ENCODE assay signal across 8 cellular contexts in the genomic region with DNA sequence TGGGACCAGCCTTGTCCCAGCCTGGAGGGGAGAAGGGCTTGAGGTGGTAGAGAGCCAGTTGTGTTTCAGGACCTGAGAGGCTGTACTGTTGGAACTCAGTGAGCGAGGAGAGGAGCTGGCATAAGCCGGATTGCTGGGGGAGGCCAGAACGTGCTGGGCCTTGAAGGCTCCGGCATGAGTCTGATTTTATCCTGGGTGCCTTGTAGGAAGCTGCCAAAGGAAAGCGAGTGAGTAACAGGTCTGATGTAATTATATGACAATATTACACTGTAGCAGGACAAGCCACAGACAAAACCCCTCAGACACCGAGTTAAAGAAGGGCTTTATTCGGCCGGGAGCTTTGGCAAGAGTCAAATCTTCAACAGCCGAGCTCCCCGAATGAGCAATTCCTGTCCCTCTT. TPM values are rescaled to one million over a fixed set of nuclear protein-coding genes. Genes with fewer than 3 reads are reported as not detected.
DNase-seq lines count a peak whose midpoint lies in the region; ATAC-seq and TF ChIP-seq lines count a peak whose summit lies in the region.
"Had no signal": no experiment of that assay in that cellular context is flagged by ENCODE, and none has a peak within 500 bp of the region (broad histone marks: within the 10 kb centered on the region; RNA-seq: fewer than 3 reads in every experiment).

No MANE protein-coding gene starts in this region.

- H2BK12ac ChIP-seq in H9 (ENCODE audit: insufficient read length, low read depth, low read length) (peak overlapping the region; percentile 100), trophoblast cell (ENCODE audit: low read length) (peak overlapping the region; percentile 9)

- H3K56ac ChIP-seq in H9 (ENCODE audit: insufficient read length, low read depth, low read length), result no peak overlapping the region

- CTCF ChIA-PET in activated CD8-positive, alpha-beta T cell treated with anti-CD3 and anti-CD28 coated beads for 36 hours (lab: Charles Lee), result no interaction called here

- H3K4me1 ChIP-seq in H9 (ENCODE audit: insufficient read depth, low read length), result peaks cover 18% of the 10 kb centered on the region; the same call in 1 of the 2 replicates
- H3K4me1 ChIP-seq in trophoblast cell (ENCODE audit: control insufficient read depth in 1 of 2, insufficient read depth in 2 of 2, low read length in 2 of 2), result peaks cover 26 to 28% of the 10 kb centered on the region in 2 experiments
- H3K4me1 ChIP-seq in SJCRH30, result no peaks in the 10 kb centered on the region

- H4K8ac ChIP-seq in H9 (replicated peaks; ENCODE audit: insufficient read length, low read depth, low read length) (no peak overlapping the region), trophoblast cell (ENCODE audit: low read depth, low read length) (no peak overlapping the region)

- no peak overlapping the region for H4K12ac ChIP-seq in trophoblast cell (ENCODE audit: low read depth, low read length)

- H3K36me3 Mint-ChIP-seq in H9 (ENCODE audit: insufficient read depth in 1 of 3, low read depth in 3 of 3), result peaks cover 1 to 12% (median 8%) of the 10 kb centered on the region in 3 experiments; a peak in 6 of 7 replicates
- peaks cover 17% of the 10 kb centered on the region for H3K36me3 Mint-ChIP-seq in activated CD8-positive, alpha-beta T cell treated with anti-CD3 and anti-CD28 coated beads for 36 hours (ENCODE audit: low read depth)

- H3K23ac ChIP-seq in H9 (ENCODE audit: insufficient read length, low read depth, low read length) (no peak overlapping the region), trophoblast cell (ENCODE audit: low read length) (no peak overlapping the region)

- H3K9ac ChIP-seq in H9 (ENCODE audit: extremely low read depth, insufficient read length, low read length), result no peak overlapping the region
- no peak overlapping the region for H3K9ac ChIP-seq in trophoblast cell (ENCODE audit: low read length)

- H3K9me3 ChIP-seq in H9 (ENCODE audit: control insufficient read depth, low read depth, low read length) (no peaks in the 10 kb centered on the region), trophoblast cell (ENCODE audit: insufficient read depth, low read depth, low read length) (no peaks in the 10 kb centered on the region), SJCRH30 (replicated peaks) (0 out of 2 replicates have a peak, but pooled peaks cover under 1% of the 10 kb centered on the region)

- no peaks in the 10 kb centered on the region for H3K9me3 Mint-ChIP-seq in H9
- peaks cover 1% of the 10 kb centered on the region for H3K9me3 Mint-ChIP-seq in activated CD8-positive, alpha-beta T cell treated with anti-CD3 and anti-CD28 coated beads for 36 hours

- H2AFZ ChIP-seq in H9 (ENCODE audit: low read length), result no peak overlapping the region
- no peak overlapping the region for H2AFZ ChIP-seq in trophoblast cell (ENCODE audit: insufficient read depth, low read length, poor library complexity)

- H2BK15ac ChIP-seq in H9 (ENCODE audit: low read depth, low read length), result no peak overlapping the region

- no peak overlapping the region for H4K5ac ChIP-seq in H9 (ENCODE audit: insufficient read length, low read depth, low read length)

- H3K4ac ChIP-seq in H9 (ENCODE audit: low read depth, low read length) (no peak overlapping the region), trophoblast cell (ENCODE audit: low read depth, low read length) (peak overlapping the region; percentile 16)

- H2BK120ac ChIP-seq in H9 (ENCODE audit: low read depth, low read length, poor library complexity, severe bottlenecking) (no peak overlapping the region), trophoblast cell (ENCODE audit: insufficient read depth, low read length, poor library complexity) (no peak overlapping the region)

- POLR2A ChIA-PET in activated CD8-positive, alpha-beta T cell treated with anti-CD3 and anti-CD28 coated beads for 36 hours (lab: Charles Lee), result interaction anchor here (0.6 to 1.0 kb wide), 2 partner anchors 10 to 14 kb away, joined by 3 to 4 read pairs; no protein-coding TSS in a partner anchor

- no peak overlapping the region for H3T11ph ChIP-seq in H9 (ENCODE audit: low read length)

- H3K27ac ChIP-seq in H9 (ENCODE audit: insufficient read length, low read depth, low read length), result no peak overlapping the region
- H3K27ac ChIP-seq in trophoblast cell (ENCODE audit: low read depth, low read length), result no peak overlapping the region
- no peak overlapping the region for H3K27ac ChIP-seq in SJCRH30

- peak overlapping the region; percentile 92 to 99 (median 93) for H3K27ac Mint-ChIP-seq in H9
- H3K27ac Mint-ChIP-seq in activated CD8-positive, alpha-beta T cell treated with anti-CD3 and anti-CD28 coated beads for 36 hours, result peak overlapping the region; percentile 5

- no peak overlapping the region for H3K14ac ChIP-seq in H9 (ENCODE audit: insufficient read depth, low read length)
- peak overlapping the region; percentile 15 for H3K14ac ChIP-seq in trophoblast cell (ENCODE audit: low read length)

- TF ChIP-seq CTCF in H9 (conservative IDR thresholded peaks at IDR 0.05), result no peak
- no peak for TF ChIP-seq CTCF in activated CD8-positive, alpha-beta T cell treated with anti-CD3 and anti-CD28 coated beads for 36 hours (IDR thresholded peaks at IDR 0.05)

- H3K18ac ChIP-seq in H9 (ENCODE audit: insufficient read length, low read depth, low read length) (no peak overlapping the region), trophoblast cell (ENCODE audit: low read length) (peak overlapping the region; percentile 26)

- H2BK5ac ChIP-seq in H9 (ENCODE audit: insufficient read length, low read length) (no peak overlapping the region), trophoblast cell (ENCODE audit: low read depth, low read length, poor library complexity) (no peak overlapping the region)

- no peak for ATAC-seq in activated CD8-positive, alpha-beta T cell treated with anti-CD3 and anti-CD28 coated beads for 36 hours

- no peak overlapping the region for H2BK20ac ChIP-seq in H9 (ENCODE audit: low read depth, low read length, poor library complexity, severe bottlenecking)

- H4K91ac ChIP-seq in H9 (ENCODE audit: insufficient read length, low read depth, low read length) (no peak overlapping the region), trophoblast cell (ENCODE audit: low read depth, low read length) (peak overlapping the region; percentile 38)

- H3K27me3 ChIP-seq in H9 (ENCODE audit: insufficient read depth, low read length) (no peaks in the 10 kb centered on the region), trophoblast cell (ENCODE audit: insufficient read depth, low read length) (no peaks in the 10 kb centered on the region), SJCRH30 (no peaks in the 10 kb centered on the region)

- H3K79me1 ChIP-seq in H9 (ENCODE audit: insufficient read depth, low read depth, low read length, poor library complexity, severe bottlenecking), result peaks cover 3% of the 10 kb centered on the region
- H3K79me1 ChIP-seq in trophoblast cell (ENCODE audit: low read length), result peaks cover 11% of the 10 kb centered on the region

- H3K4me1 Mint-ChIP-seq in H9, result peaks cover 68 to 77% of the 10 kb centered on the region in 2 experiments
- peaks cover 29% of the 10 kb centered on the region for H3K4me1 Mint-ChIP-seq in activated CD8-positive, alpha-beta T cell treated with anti-CD3 and anti-CD28 coated beads for 36 hours (ENCODE audit: low read depth)

- H4K20me1 ChIP-seq in H9 (ENCODE audit: control insufficient read depth, insufficient read depth, insufficient read length), result no peaks in the 10 kb centered on the region

- H2AK5ac ChIP-seq in H9 (ENCODE audit: insufficient read length, low read length) (no peak overlapping the region), trophoblast cell (ENCODE audit: low read length) (no peak overlapping the region)

- peak overlapping the region in 1 of 2 experiments; percentile 30; a peak in 1 of 5 replicates for H3K4me3 Mint-ChIP-seq in H9
- H3K4me3 Mint-ChIP-seq in activated CD8-positive, alpha-beta T cell treated with anti-CD3 and anti-CD28 coated beads for 36 hours, result no peak overlapping the region

- H3K4me2 ChIP-seq in H9 (ENCODE audit: insufficient read depth, insufficient read length, low read length) (no peak overlapping the region), trophoblast cell (ENCODE audit: low read length) (no peak overlapping the region)

- H3K4me3 ChIP-seq in trophoblast cell (ENCODE audit: low read depth, low read length) (no peak overlapping the region), SJCRH30 (no peak overlapping the region)

- H3K79me2 ChIP-seq in H9 (ENCODE audit: insufficient read depth, low read length) (peaks cover 5% of the 10 kb centered on the region; the same call in 1 of the 2 replicates), trophoblast cell (ENCODE audit: control insufficient read depth, insufficient read depth, low read length, poor library complexity) (peaks cover 9% of the 10 kb centered on the region)

- H3K36me3 ChIP-seq in trophoblast cell (ENCODE audit: control insufficient read depth in 1 of 2, insufficient read depth in 2 of 2, low read length in 2 of 2), result peaks cover 4 to 5% of the 10 kb centered on the region in 2 experiments
- H3K36me3 ChIP-seq in SJCRH30, result peaks cover 13% of the 10 kb centered on the region

- intact Hi-C loops in activated CD8-positive, alpha-beta T cell treated with anti-CD3 and anti-CD28 coated beads for 36 hours (cut with micrococcal nuclease), result no loop called here

- H3K27me3 Mint-ChIP-seq in H9 (ENCODE audit: low read depth), result no peaks in the 10 kb centered on the region
- no peaks in the 10 kb centered on the region for H3K27me3 Mint-ChIP-seq in activated CD8-positive, alpha-beta T cell treated with anti-CD3 and anti-CD28 coated beads for 36 hours

- no peaks in the 10 kb centered on the region for H3K23me2 ChIP-seq in H9 (ENCODE audit: insufficient read length, low read depth, low read length, poor library complexity, severe bottlenecking)

- DNase-seq in H9 (no peak), fibroblast of the conjunctiva (ENCODE audit: low read depth) (peak; percentile 61), trophoblast cell (peak; percentile 67 to 68), SJCRH30 (no peak), NCI-H2081 (lab: John Stamatoyannopoulos, UW) (no peak)
- DNase-seq in activated CD8-positive, alpha-beta T cell treated with anti-CD3 and anti-CD28 coated beads for 36 hours, result no peak
- no peak for DNase-seq in stimulated activated CD4-positive, alpha-beta T cell treated with anti-CD3 and anti-CD28 coated beads, Interleukin-15, amount 100 ng/mL, for 24 hours
- DNase-seq: stimulated activated naive CD4-positive, alpha-beta T cell treated with Interleukin-2 at 50 U/mL for 16 hours had no signal

- WGBS in H9 (ENCODE audit: extremely low coverage, insufficient read length, low lambda C conversion rate), result no CpG with 5 or more reads among the region's 10 CpGs
- no CpG with 5 or more reads among the region's 10 CpGs for WGBS in trophoblast cell (ENCODE audit: extremely low coverage, insufficient coverage, insufficient read length)

RNA-seq across cellular contexts. Expression of a gene that starts 17.2 kb away (rescaled TPM):
- 51.7 and 53.7 TPM in 2 replicates for total RNA-seq in H9 (2021)
- 10 to 100 TPM; 34.0 to 34.6 TPM for total RNA-seq in activated CD8-positive, alpha-beta T cell treated with anti-CD3 and anti-CD28 coated beads for 36 hours
- 56.6 and 65.3 TPM in 2 replicates for polyA plus RNA-seq in trophoblast cell (2013)
- 40.6 and 42.6 TPM in 2 replicates for total RNA-seq in SJCRH30 (2014; rRNA removed; shearing (Covaris generic))

RNA-seq across cellular contexts. Expression of a gene that starts 32.2 kb away (rescaled TPM):
- total RNA-seq in H9 (2021), result 87.2 and 89.4 TPM in 2 replicates
- total RNA-seq in activated CD8-positive, alpha-beta T cell treated with anti-CD3 and anti-CD28 coated beads for 36 hours, result 10 to 100 TPM; 69.8 to 72.0 TPM
- 52.9 and 53.1 TPM in 2 replicates for polyA plus RNA-seq in trophoblast cell (2013)
- 51.4 and 56.7 TPM in 2 replicates for total RNA-seq in SJCRH30 (2014; rRNA removed; shearing (Covaris generic))

Comparison
In these comparisons a context has a peak if more than half of its experiments do, and no peak if none do; other contexts are left out.
1. DNase-seq: peak in fibroblast of the conjunctiva (single experiment) and trophoblast cell (2 of 2); none in H9 (single experiment), activated CD8-positive, alpha-beta T cell treated with anti-CD3 and anti-CD28 coated beads for 36 hours (single experiment), SJCRH30 (0 of 2), stimulated activated CD4-positive, alpha-beta T cell treated with anti-CD3 and anti-CD28 coated beads, Interleukin-15, amount 100 ng/mL, for 24 hours (single experiment) and NCI-H2081 (0 of 2).